14 cellular contexts compared by ENCODE assay signal in genomic region chr15:59420108-59420507, GRCh38. TPM values are rescaled to one million over a fixed set of nuclear protein-coding genes. Genes with fewer than 3 reads are reported as not detected.
"Had no signal": no experiment of that assay in that cellular context is flagged by ENCODE, and none has a peak within 500 bp of the region (broad histone marks: within the 10 kb centered on the region; RNA-seq: fewer than 3 reads in every experiment).

No MANE protein-coding gene starts in this region.

- H3K27me3 ChIP-seq: right atrium auricular region had no signal

- H3K4me3 Mint-ChIP-seq: type B pancreatic cell had no signal

- H3K4me1 ChIP-seq: foreskin keratinocyte, right atrium auricular region, suprapubic skin had no signal

- H3K9me3 ChIP-seq: neutrophil, right atrium auricular region, suprapubic skin had no signal

- H3K9me3 Mint-ChIP-seq: naive B cell had no signal

- ATAC-seq: foreskin keratinocyte, left colon had no signal

- H3K36me3 ChIP-seq: neutrophil, right atrium auricular region, suprapubic skin had no signal

- H3K4me3 ChIP-seq: right atrium auricular region, SK-N-MC, skin epidermis, suprapubic skin had no signal

- H3K27ac ChIP-seq: foreskin keratinocyte, neutrophil, right atrium auricular region, SK-N-MC, skin epidermis, suprapubic skin had no signal

- FAIRE-seq: astrocyte, endothelial cell of umbilical vein had no signal

- H3K36me3 Mint-ChIP-seq: naive B cell, type B pancreatic cell had no signal

- H3K27me3 Mint-ChIP-seq: naive B cell had no signal

- DNase-seq: activated gamma-delta T cell, foreskin keratinocyte, head of caudate nucleus, left colon, naive B cell had no signal

- H3K27ac Mint-ChIP-seq: type B pancreatic cell had no signal

RNA-seq across cellular contexts. Expression of gene FAM81A, which starts 17.9 kb away (rescaled TPM):
- total RNA-seq: lung microvascular endothelial cell had no signal
